25 cellular contexts compared by ENCODE assay signal in the genomic region with DNA sequence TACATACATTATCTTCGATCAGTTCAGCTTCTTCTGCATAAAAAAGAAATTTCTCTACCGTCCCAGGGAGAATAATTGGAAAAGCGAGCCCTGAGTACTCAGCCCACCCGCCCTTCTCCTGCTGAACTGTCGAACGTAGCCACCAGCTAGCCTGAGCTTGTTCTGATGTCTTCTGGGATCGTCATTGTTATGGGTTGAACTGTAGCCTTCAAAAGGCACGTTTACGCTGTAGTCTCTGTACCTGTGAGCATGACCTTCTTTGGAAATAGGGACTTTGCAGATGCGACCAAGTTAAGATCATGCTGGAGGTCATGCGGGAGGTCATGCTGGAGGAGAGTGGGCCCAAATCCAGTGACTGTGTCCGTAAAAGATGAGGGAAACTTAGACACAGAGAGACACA.
DNase-seq lines count a peak whose midpoint lies in the region; ATAC-seq, FAIRE-seq and TF ChIP-seq lines count a peak whose summit lies in the region.
"Had no signal": no experiment of that assay in that cellular context is flagged by ENCODE, and none has a peak within 500 bp of the region (broad histone marks: within the 10 kb centered on the region; RNA-seq: fewer than 3 reads in every experiment).

No MANE protein-coding gene starts in this region.

- no peak for ATAC-seq in HepG2
- ATAC-seq in right lobe of liver, result no peak
- ATAC-seq in GM18868 (IDR thresholded peaks at IDR 0.05; ENCODE audit: unreplicated experiment), result no peak
- no peak for ATAC-seq in Right ventricle myocardium superior (ENCODE audit: poor library complexity)
- ATAC-seq: stimulated activated naive CD8-positive, alpha-beta T cell treated with anti-CD3 and anti-CD28 coated beads, Interleukin-15, amount 100 ng/mL, for 72 hours had no signal

- FAIRE-seq in HepG2 (lab: Jason Lieb, UNC), result no peak
- FAIRE-seq: A204.1, H54, TTC549 had no signal

- no peak for TF ChIP-seq RAD21 in HepG2 (CRISPR knock-in tag; IDR thresholded peaks at IDR 0.05)

- BruUV-seq in HepG2 (replicated peaks; lab: Mats Ljungman, UMichigan), result no TSS peak

- H3K27ac ChIP-seq in HepG2 (ENCODE audit: extremely low read length, insufficient read depth, low read length), result peak overlapping the region; percentile 20
- no peak overlapping the region for H3K27ac ChIP-seq in right lobe of liver
- H3K27ac ChIP-seq in endodermal cell (ENCODE audit: low read depth, low read length), result no peak overlapping the region
- peak overlapping the region; percentile 76 for H3K27ac ChIP-seq in vagina

- TF ChIP-seq EP300 in HepG2 (IDR thresholded peaks at IDR 0.05; ENCODE audit: low read depth in 2 of 2, low read length in 2 of 2), result no peak
- no peak for TF ChIP-seq EP300 in HepG2 (CRISPR knock-in tag; IDR thresholded peaks at IDR 0.05; ENCODE audit: borderline replicate concordance)

- no peaks in the 10 kb centered on the region for H3K4me1 Mint-ChIP-seq in endodermal cell
- peaks cover 61% of the 10 kb centered on the region for H3K4me1 Mint-ChIP-seq in nephron progenitor cell

- H3K27me3 Mint-ChIP-seq in endodermal cell (ENCODE audit: insufficient read depth) (no peaks in the 10 kb centered on the region), nephron progenitor cell (ENCODE audit: low read depth, poor library complexity) (peaks cover 9% of the 10 kb centered on the region)
- H3K27me3 Mint-ChIP-seq: activated T-cell treated with anti-CD3 and anti-CD28 coated beads, Interleukin-2, amount 50 U/mL, for 24 hours; IgD-negative memory B cell; stimulated activated naive CD8-positive, alpha-beta T cell treated with anti-CD3 and anti-CD28 coated beads, Interleukin-15, amount 100 ng/mL, for 72 hours had no signal

- H3K4me3 ChIP-seq in HepG2 (replicated peaks in 1 of 3; ENCODE audit: insufficient read depth in 1 of 3, low read depth in 2 of 3, low read length in 3 of 3) (no peak overlapping the region), right lobe of liver (no peak overlapping the region), endodermal cell (ENCODE audit: low read length) (no peak overlapping the region), vagina (no peak overlapping the region)
- H3K4me3 ChIP-seq: spleen, transverse colon had no signal

- TF ChIP-seq CTCF in HepG2 (CRISPR knock-in tag; IDR thresholded peaks at IDR 0.05) (no peak), right lobe of liver (IDR thresholded peaks at IDR 0.05) (no peak), endodermal cell (conservative IDR thresholded peaks at IDR 0.05) (no peak), nephron progenitor cell (IDR thresholded peaks at IDR 0.05) (no peak), vagina (IDR thresholded peaks at IDR 0.05) (no peak)

- no peaks in the 10 kb centered on the region for H3K27me3 ChIP-seq in HepG2 (ENCODE audit: control insufficient read depth in 1 of 2, insufficient read depth in 2 of 2, low read length in 2 of 2)
- no peaks in the 10 kb centered on the region for H3K27me3 ChIP-seq in right lobe of liver
- no peaks in the 10 kb centered on the region for H3K27me3 ChIP-seq in endodermal cell (ENCODE audit: control insufficient read depth, insufficient read depth, low read length, poor library complexity, severe bottlenecking)
- no peaks in the 10 kb centered on the region for H3K27me3 ChIP-seq in vagina
- H3K27me3 ChIP-seq: spleen, transverse colon had no signal

- H3K36me3 Mint-ChIP-seq in endodermal cell (ENCODE audit: low read depth), result peaks cover 21% of the 10 kb centered on the region
- H3K36me3 Mint-ChIP-seq in nephron progenitor cell (ENCODE audit: low read depth), result peaks cover 63% of the 10 kb centered on the region

- WGBS in HepG2 (ENCODE audit: low lambda C conversion rate), result 88% methylated on average over 12 of the region's 12 CpGs
- WGBS in right lobe of liver (ENCODE audit: insufficient coverage, low coverage, low lambda C conversion rate, missing lambda C conversion rate), result 100% methylated on average over 6 of the region's 12 CpGs
- 93% methylated on average over 12 of the region's 12 CpGs for WGBS in endodermal cell (ENCODE audit: insufficient coverage in 1 of 2, insufficient read length in 1 of 2), 2 experiments

- H3K9ac ChIP-seq in HepG2 (ENCODE audit: insufficient read depth, low read depth, low read length), result no peak overlapping the region
- no peak overlapping the region for H3K9ac ChIP-seq in endodermal cell (ENCODE audit: extremely low read depth, low read length, poor library complexity, severe bottlenecking)

- no peak overlapping the region for H2AFZ ChIP-seq in HepG2 (ENCODE audit: low read length)

- in situ Hi-C loops in HepG2 (cut with HindIII; ENCODE audit: extremely low pct_ligation_motif_present, low pct_unique_long_range_greater_than_20kb), result no loop called here

- H3K36me3 ChIP-seq in HepG2 (replicated peaks in 1 of 2; ENCODE audit: control insufficient read depth in 1 of 2, insufficient read depth in 2 of 2, low read length in 2 of 2), result peaks cover 2 to 20% of the 10 kb centered on the region in 2 experiments; a peak in 2 of 5 replicates
- no peaks in the 10 kb centered on the region for H3K36me3 ChIP-seq in right lobe of liver
- H3K36me3 ChIP-seq in endodermal cell (ENCODE audit: control insufficient read depth, insufficient read depth, low read length), result peaks cover 7% of the 10 kb centered on the region
- H3K36me3 ChIP-seq in vagina, result no peaks in the 10 kb centered on the region
- H3K36me3 ChIP-seq: transverse colon had no signal

- peaks cover 98% of the 10 kb centered on the region for H3K79me2 ChIP-seq in HepG2 (ENCODE audit: insufficient read depth, low read length)

- H3K9me3 Mint-ChIP-seq in endodermal cell (peaks cover 12% of the 10 kb centered on the region), nephron progenitor cell (peaks cover 40% of the 10 kb centered on the region)
- H3K9me3 Mint-ChIP-seq: activated T-cell treated with anti-CD3 and anti-CD28 coated beads, Interleukin-2, amount 50 U/mL, for 24 hours; IgD-negative memory B cell; stimulated activated naive CD8-positive, alpha-beta T cell treated with anti-CD3 and anti-CD28 coated beads, Interleukin-15, amount 100 ng/mL, for 72 hours had no signal

- H3K4me3 Mint-ChIP-seq in endodermal cell, result no peak overlapping the region
- H3K4me3 Mint-ChIP-seq in nephron progenitor cell, result no peak overlapping the region
- H3K4me3 Mint-ChIP-seq: activated T-cell treated with anti-CD3 and anti-CD28 coated beads, Interleukin-2, amount 50 U/mL, for 24 hours; IgD-negative memory B cell; stimulated activated naive CD8-positive, alpha-beta T cell treated with anti-CD3 and anti-CD28 coated beads, Interleukin-15, amount 100 ng/mL, for 72 hours had no signal

- no peaks in the 10 kb centered on the region for H3K9me3 ChIP-seq in HepG2 (ENCODE audit: low read length)
- no peaks in the 10 kb centered on the region for H3K9me3 ChIP-seq in right lobe of liver
- peaks cover 12% of the 10 kb centered on the region for H3K9me3 ChIP-seq in endodermal cell (ENCODE audit: control insufficient read depth, low read length)
- H3K9me3 ChIP-seq in vagina, result no peaks in the 10 kb centered on the region
- H3K9me3 ChIP-seq: spleen, transverse colon had no signal

- DNase-seq in HepG2 (ENCODE audit: low spot score) (no peak), right lobe of liver (no peak), endodermal cell (no peak), nephron progenitor cell (no peak), vagina (ENCODE audit: extremely low spot score in 2 of 2) (no peak), Right ventricle myocardium superior (no peak), NCI-H2171 (lab: John Stamatoyannopoulos, UW) (no peak)
- DNase-seq: activated CD4-positive, alpha-beta T cell treated with anti-CD3 and anti-CD28 coated beads for 1 hour; activated CD8-positive, alpha-beta memory T cell treated with anti-CD3 and anti-CD28 coated beads for 24 hours; activated T-cell treated with anti-CD3 and anti-CD28 coated beads, Interleukin-2, amount 50 U/mL, for 24 hours; EL; foreskin melanocyte; hippocampal formation; NCI-H1417 treated with DMSO at 0.1 percent for 48 hours; NCI-H2107; NCI-H510A; stimulated activated CD4-positive, alpha-beta T cell treated with anti-CD3 and anti-CD28 coated beads, Interleukin-4, amount 100 ng/mL, for 24 hours; stimulated activated naive CD8-positive, alpha-beta T cell treated with anti-CD3 and anti-CD28 coated beads, Interleukin-15, amount 100 ng/mL, for 72 hours had no signal

- POLR2A ChIA-PET in HepG2 (lab: Yijun Ruan, JAX), result no interaction called here

- no peak for TF ChIP-seq POLR2A in HepG2 (IDR thresholded peaks at IDR 0.05; ENCODE audit: insufficient read depth in 1 of 2, low read depth in 2 of 2, low read length in 2 of 2)
- TF ChIP-seq POLR2A in right lobe of liver (IDR thresholded peaks at IDR 0.05), result no peak
- no peak for TF ChIP-seq POLR2A in vagina (IDR thresholded peaks at IDR 0.05)

- H3K4me2 ChIP-seq in HepG2 (ENCODE audit: low read depth, low read length), result no peak overlapping the region

- intact Hi-C loops in HepG2 (cut with micrococcal nuclease; ENCODE audit: unreplicated experiment) (loop anchor here (5.0 kb wide), 1 partner anchor 51 kb away; no protein-coding TSS in a partner anchor), right lobe of liver (cut with DNase I) (loop anchor here in 1 of 2 donors (10.0 kb wide), 1 partner anchor 76 kb away; no protein-coding TSS in a partner anchor), vagina (cut with DNase I) (no loop called here), Right ventricle myocardium superior (cut with DNase I) (no loop called here)

- CTCF ChIA-PET in HepG2 (lab: Yijun Ruan, JAX; ENCODE audit: low intra/inter-chr PET ratio, low total read pairs), result no interaction called here

- H3K4me1 ChIP-seq in HepG2 (ENCODE audit: insufficient read depth, low read length), result peaks cover 92% of the 10 kb centered on the region
- H3K4me1 ChIP-seq in right lobe of liver, result peaks cover 0 to 48% (median 22%) of the 10 kb centered on the region in 4 donors
- H3K4me1 ChIP-seq in endodermal cell (ENCODE audit: control insufficient read depth, insufficient read depth, low read length), result no peaks in the 10 kb centered on the region
- H3K4me1 ChIP-seq in vagina, result peaks cover 77% of the 10 kb centered on the region

- peak overlapping the region; percentile 20 for H3K27ac Mint-ChIP-seq in endodermal cell
- H3K27ac Mint-ChIP-seq in nephron progenitor cell, result peak overlapping the region; percentile 91
- H3K27ac Mint-ChIP-seq: activated T-cell treated with anti-CD3 and anti-CD28 coated beads, Interleukin-2, amount 50 U/mL, for 24 hours had no signal

- H4K20me1 ChIP-seq in HepG2 (ENCODE audit: insufficient read depth, low read length), result peaks cover 96% of the 10 kb centered on the region

Comparison
In these comparisons a context has a peak if more than half of its experiments do, and no peak if none do; other contexts are left out.
1. H3K27ac ChIP-seq: peak in HepG2 (single experiment) and vagina (single experiment); none in right lobe of liver (0 of 3) and endodermal cell (single experiment).